In the genomic region with DNA sequence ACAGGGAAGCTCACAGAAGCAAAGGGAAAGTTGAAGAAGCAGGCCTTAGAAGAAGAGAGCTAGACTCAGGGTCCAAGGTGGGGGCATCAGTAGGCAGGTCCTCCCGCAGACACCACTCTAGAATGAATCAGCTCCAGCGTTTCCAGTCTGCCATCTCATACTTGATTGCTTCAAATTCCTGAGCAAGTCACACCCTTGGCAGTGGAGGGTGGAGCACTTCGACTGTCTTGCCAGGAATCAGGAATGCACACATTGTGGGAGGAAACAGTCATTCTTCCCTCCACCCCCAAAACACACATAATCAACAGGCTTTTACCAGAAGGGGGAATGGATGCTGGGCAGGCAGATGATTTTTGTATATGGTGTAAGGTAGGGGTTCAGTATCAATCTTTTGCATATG, we compare ENCODE assay signal across 12 cellular contexts.
A peak's percentile ranks its signal among the peaks of the same experiment; 100 is the strongest.
DNase-seq lines count a peak whose midpoint lies in the region; ATAC-seq, FAIRE-seq and TF ChIP-seq lines count a peak whose summit lies in the region.
"Had no signal": no experiment of that assay in that cellular context is flagged by ENCODE, and none has a peak within 500 bp of the region (broad histone marks: within the 10 kb centered on the region; RNA-seq: fewer than 3 reads in every experiment).

No MANE protein-coding gene starts in this region.

- dilution Hi-C loops in endothelial cell of umbilical vein (cut with MboI; ENCODE audit: extremely low pct_ligation_motif_present, low sequenced_read_pairs), result no loop called here

- BruUV-seq in endothelial cell of umbilical vein (replicated peaks; lab: Mats Ljungman, UMichigan), result no TSS peak

- POLR2A ChIA-PET in AG04449 (lab: Yijun Ruan, JAX) (interaction anchor here (0.8 to 1.8 kb wide), 3 partner anchors 29 to 114 kb away, joined by 3 to 7 read pairs (median 4); no protein-coding TSS in a partner anchor), endothelial cell of umbilical vein (lab: Charles Lee) (no interaction called here), T-cell (lab: Charles Lee) (no interaction called here)

- TF ChIP-seq CTCF in AG04449 (IDR thresholded peaks at IDR 0.05; ENCODE audit: insufficient read depth, low read length, missing control alignments) (no peak), endothelial cell of umbilical vein (IDR thresholded peaks at IDR 0.05; ENCODE audit: extremely low read depth in 1 of 2, insufficient read depth in 1 of 2, low read depth in 1 of 2, low read length in 2 of 2) (no peak)

- peak overlapping the region; percentile 21; the same call in 1 of the 2 replicates for H3K4me3 ChIP-seq in AG04449 (ENCODE audit: low read depth, low read length)
- no peak overlapping the region for H3K4me3 ChIP-seq in endothelial cell of umbilical vein (replicated peaks in 1 of 3; ENCODE audit: insufficient read depth in 1 of 3, low read depth in 1 of 3, low read length in 3 of 3)
- H3K4me3 ChIP-seq: stomach had no signal

- H4K20me1 ChIP-seq in endothelial cell of umbilical vein (replicated peaks; ENCODE audit: control insufficient read depth, extremely low read depth, insufficient read depth, low read length), result no peaks in the 10 kb centered on the region

- no peak for TF ChIP-seq POLR2A in endothelial cell of umbilical vein (IDR thresholded peaks at IDR 0.05; ENCODE audit: low read depth, low read length)

- H3K4me3 Mint-ChIP-seq in memory B cell, result no peak overlapping the region
- H3K4me3 Mint-ChIP-seq in T-cell, result no peak overlapping the region
- H3K4me3 Mint-ChIP-seq: CD4-positive, CD25-positive, alpha-beta regulatory T cell had no signal

- no peaks in the 10 kb centered on the region for H3K9me1 ChIP-seq in endothelial cell of umbilical vein (replicated peaks; ENCODE audit: control insufficient read depth, extremely low read depth, insufficient read depth, low read length)

- no peaks in the 10 kb centered on the region for H3K27me3 ChIP-seq in endothelial cell of umbilical vein (ENCODE audit: control insufficient read depth in 2 of 2, insufficient read depth in 2 of 2, low read length in 2 of 2)
- H3K27me3 ChIP-seq: stomach had no signal

- no peak overlapping the region for H2AFZ ChIP-seq in endothelial cell of umbilical vein (ENCODE audit: low read depth, low read length)

- H3K9me3 ChIP-seq in endothelial cell of umbilical vein (replicated peaks; ENCODE audit: control insufficient read depth, insufficient read depth, low read length), result no peaks in the 10 kb centered on the region
- H3K9me3 ChIP-seq: stomach had no signal

- H3K4me1 Mint-ChIP-seq in memory B cell (peaks cover 18% of the 10 kb centered on the region), T-cell (peaks cover 1 to 16% (median 4%) of the 10 kb centered on the region in 3 donors)

- ATAC-seq in memory B cell (ENCODE audit: low read depth) (no peak), T-cell (replicated peaks in 1 of 4) (no peak), HG02870 (IDR thresholded peaks at IDR 0.05; ENCODE audit: unreplicated experiment) (no peak)

- no peak for FAIRE-seq in endothelial cell of umbilical vein (lab: Jason Lieb, UNC)

- H3K36me3 ChIP-seq in endothelial cell of umbilical vein (ENCODE audit: control insufficient read depth in 2 of 2, extremely low read depth in 1 of 2, insufficient read depth in 2 of 2, low read length in 2 of 2), result no peaks in the 10 kb centered on the region
- H3K36me3 ChIP-seq: stomach had no signal

- H3K27me3 Mint-ChIP-seq in memory B cell (no peaks in the 10 kb centered on the region), T-cell (no peaks in the 10 kb centered on the region)
- H3K27me3 Mint-ChIP-seq: CD4-positive, CD25-positive, alpha-beta regulatory T cell had no signal

- no peak overlapping the region for H3K9ac ChIP-seq in endothelial cell of umbilical vein (replicated peaks; ENCODE audit: extremely low read depth, insufficient read depth, low read length)

- peak; percentile 91 for DNase-seq in AG04449 (ENCODE audit: low read depth, low spot score)
- DNase-seq in M059J (ENCODE audit: low read depth), result peak; percentile 96
- DNase-seq in endothelial cell of umbilical vein (ENCODE audit: low read depth, low spot score), result peak; percentile 6
- DNase-seq in memory B cell (ENCODE audit: low spot score in 2 of 2), result no peak
- no peak for DNase-seq in NCI-H2227 treated with DMSO at 0.1 percent for 48 hours (lab: John Stamatoyannopoulos, UW)
- no peak for DNase-seq in T-helper 9 cell
- DNase-seq in T-cell, result no peak
- DNase-seq: activated T-cell treated with anti-CD3 and anti-CD28 coated beads, Interleukin-2, amount 50 U/mL, for 1 hour; CD4-positive, CD25-positive, alpha-beta regulatory T cell; erythroblast; stomach had no signal

- H3K79me2 ChIP-seq in endothelial cell of umbilical vein (ENCODE audit: control insufficient read depth, insufficient read depth, low read length), result no peaks in the 10 kb centered on the region

- H3K9me3 Mint-ChIP-seq in memory B cell (no peaks in the 10 kb centered on the region), T-cell (no peaks in the 10 kb centered on the region)

- CTCF ChIA-PET in AG04449 (lab: Yijun Ruan, JAX) (interaction anchor here (1.0 to 2.0 kb wide), 2 partner anchors 30 to 199 kb away, joined by 3 to 7 read pairs; a partner anchor contains a TSS), endothelial cell of umbilical vein (lab: Charles Lee) (no interaction called here), T-cell (lab: Charles Lee) (no interaction called here)

- H3K36me3 Mint-ChIP-seq in memory B cell (peaks cover 16% of the 10 kb centered on the region), T-cell (peaks cover 42% of the 10 kb centered on the region)

- H3K27ac ChIP-seq in endothelial cell of umbilical vein (ENCODE audit: insufficient read depth, low read depth, low read length), result no peak overlapping the region

- peak overlapping the region; percentile 28 for H3K27ac Mint-ChIP-seq in memory B cell
- H3K27ac Mint-ChIP-seq in T-cell, result no peak overlapping the region

- H3K4me1 ChIP-seq in endothelial cell of umbilical vein (ENCODE audit: control insufficient read depth, extremely low read depth, insufficient read depth, low read length), result no peaks in the 10 kb centered on the region

- H3K4me2 ChIP-seq in endothelial cell of umbilical vein (ENCODE audit: insufficient read depth, low read length), result no peak overlapping the region

- intact Hi-C loops in endothelial cell of umbilical vein (cut with micrococcal nuclease), result no loop called here

TF ChIP-seq in endothelial cell of umbilical vein, 7 proteins besides CTCF, POLR2A, EP300 and RAD21:
- TF ChIP-seq EZH2 (IDR thresholded peaks at IDR 0.05; ENCODE audit: borderline replicate concordance, low read depth, low read length, severe bottlenecking) (no peak), MYC (IDR thresholded peaks at IDR 0.05; ENCODE audit: low read depth, low read length) (no peak), JUN (IDR thresholded peaks at IDR 0.05; ENCODE audit: borderline replicate concordance, insufficient read depth, insufficient read length, low read depth) (no peak), POLR2AphosphoS5 (IDR thresholded peaks at IDR 0.05; ENCODE audit: insufficient read depth, low read depth, low read length) (no peak), FOS (IDR thresholded peaks at IDR 0.05; ENCODE audit: borderline replicate concordance, insufficient read depth, low read length) (no peak), GATA2 (IDR thresholded peaks at IDR 0.05; ENCODE audit: insufficient read depth, insufficient read length, low read depth, low read length) (no peak)
- TF ChIP-seq, protein P1, sequence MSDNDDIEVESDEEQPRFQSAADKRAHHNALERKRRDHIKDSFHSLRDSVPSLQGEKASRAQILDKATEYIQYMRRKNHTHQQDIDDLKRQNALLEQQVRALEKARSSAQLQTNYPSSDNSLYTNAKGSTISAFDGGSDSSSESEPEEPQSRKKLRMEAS (IDR thresholded peaks at IDR 0.05; ENCODE audit: insufficient read depth, insufficient read length), result no peak

Comparison
In these comparisons a context has a peak if more than half of its experiments do, and no peak if none do; other contexts are left out.
1. DNase-seq: peak in AG04449 (single experiment), M059J (single experiment) and endothelial cell of umbilical vein (single experiment); none in memory B cell (0 of 2), NCI-H2227 treated with DMSO at 0.1 percent for 48 hours (single experiment), T-helper 9 cell (single experiment) and T-cell (0 of 34).